ENCODE assay signal across 8 cellular contexts in genomic region chr12:112939761-112940357, GRCh38. TPM values are rescaled to one million over a fixed set of nuclear protein-coding genes. Genes with fewer than 3 reads are reported as not detected.
DNase-seq lines count a peak whose midpoint lies in the region; ATAC-seq and TF ChIP-seq lines count a peak whose summit lies in the region.

No MANE protein-coding gene starts in this region.

- no peak overlapping the region for H4K8ac ChIP-seq in trophoblast cell (ENCODE audit: low read depth, low read length)

- H3K79me2 ChIP-seq in DND-41 (ENCODE audit: insufficient read depth, low read length) (0 out of 2 replicates have a peak, but pooled peaks cover 3% of the 10 kb centered on the region), Loucy (ENCODE audit: insufficient read depth, low read length) (peaks cover 23% of the 10 kb centered on the region), trophoblast cell (ENCODE audit: control insufficient read depth, insufficient read depth, low read length, poor library complexity) (no peaks in the 10 kb centered on the region)

- 21 to 28% methylated on average over 6 to 7 of the region's 7 CpGs for WGBS in esophagus squamous epithelium, 2 donors
- WGBS in trophoblast cell (ENCODE audit: extremely low coverage, insufficient coverage, insufficient read length): no CpG with 5 or more reads among the region's 7 CpGs

- H3K27ac ChIP-seq in DND-41 (ENCODE audit: low read length): peak overlapping the region; percentile 16; the same call in 1 of the 2 replicates
- H3K27ac ChIP-seq in esophagus squamous epithelium: peak overlapping the region in 2 of 4 donors; percentile 4 to 94
- H3K27ac ChIP-seq in trophoblast cell (ENCODE audit: low read depth, low read length): no peak overlapping the region

- peaks cover 20% of the 10 kb centered on the region for H3K36me3 ChIP-seq in DND-41 (ENCODE audit: insufficient read depth, low read length)
- peaks cover 5% of the 10 kb centered on the region; the same call in 1 of the 2 replicates for H3K36me3 ChIP-seq in Loucy (ENCODE audit: insufficient read depth, low read length)
- H3K36me3 ChIP-seq in esophagus squamous epithelium: peaks cover 0 to 39% (median 6%) of the 10 kb centered on the region in 3 donors
- H3K36me3 ChIP-seq in trophoblast cell (ENCODE audit: control insufficient read depth in 1 of 2, insufficient read depth in 2 of 2, low read length in 2 of 2): no peaks in the 10 kb centered on the region

- no peak overlapping the region for H3K4ac ChIP-seq in trophoblast cell (ENCODE audit: low read depth, low read length)

- H3K9me2 ChIP-seq in Loucy (replicated peaks; ENCODE audit: low read depth, low read length): no peaks in the 10 kb centered on the region

- H2AK5ac ChIP-seq in trophoblast cell (ENCODE audit: low read length): no peak overlapping the region

- H3K4me3 ChIP-seq in DND-41 (ENCODE audit: low read depth in 1 of 2, low read length in 2 of 2): peak overlapping the region; percentile 51 to 80; a peak in 3 of 4 replicates
- H3K4me3 ChIP-seq in Loucy (ENCODE audit: low read length, poor library complexity, severe bottlenecking): peak overlapping the region; percentile 83
- peak overlapping the region in 3 of 4 donors; percentile 9 to 84 (median 15) for H3K4me3 ChIP-seq in esophagus squamous epithelium
- H3K4me3 ChIP-seq in trophoblast cell (ENCODE audit: low read depth, low read length): no peak overlapping the region

- no peak for TF ChIP-seq POLR2A in esophagus squamous epithelium (IDR thresholded peaks at IDR 0.05)

- no peaks in the 10 kb centered on the region for H3K9me3 ChIP-seq in DND-41 (ENCODE audit: insufficient read depth, low read length, severe bottlenecking)
- no peaks in the 10 kb centered on the region for H3K9me3 ChIP-seq in Loucy (ENCODE audit: insufficient read depth, low read depth, low read length)
- no peaks in the 10 kb centered on the region for H3K9me3 ChIP-seq in esophagus squamous epithelium
- no peaks in the 10 kb centered on the region for H3K9me3 ChIP-seq in trophoblast cell (ENCODE audit: insufficient read depth, low read depth, low read length)

- H3K4me1 ChIP-seq in DND-41 (ENCODE audit: insufficient read depth, low read length) (peaks cover 30% of the 10 kb centered on the region), Loucy (ENCODE audit: insufficient read depth, low read length, poor library complexity, severe bottlenecking) (peaks cover 38% of the 10 kb centered on the region), esophagus squamous epithelium (peaks cover 16 to 50% (median 30%) of the 10 kb centered on the region in 3 donors), trophoblast cell (ENCODE audit: control insufficient read depth in 1 of 2, insufficient read depth in 2 of 2, low read length in 2 of 2) (no peaks in the 10 kb centered on the region)

- H3K79me1 ChIP-seq in trophoblast cell (ENCODE audit: low read length): no peaks in the 10 kb centered on the region

- H2BK5ac ChIP-seq in trophoblast cell (ENCODE audit: low read depth, low read length, poor library complexity): no peak overlapping the region

- no peak overlapping the region for H4K91ac ChIP-seq in trophoblast cell (ENCODE audit: low read depth, low read length)

- ATAC-seq in DND-41 (ENCODE audit: insufficient read depth, low read depth) (peak; percentile 39; the same call in 2 of the 3 replicates), GM19351 (IDR thresholded peaks at IDR 0.05; ENCODE audit: unreplicated experiment) (peak; percentile 70), HG03280 (IDR thresholded peaks at IDR 0.05; ENCODE audit: unreplicated experiment) (no peak)

- H3K9ac ChIP-seq in DND-41 (ENCODE audit: low read depth, low read length) (peak overlapping the region; percentile 81), Loucy (ENCODE audit: low read depth, low read length, poor library complexity, severe bottlenecking) (peak overlapping the region; percentile 88), trophoblast cell (ENCODE audit: low read length) (no peak overlapping the region)

- peak overlapping the region; percentile 60 for H2AFZ ChIP-seq in DND-41 (ENCODE audit: low read depth, low read length)
- peak overlapping the region; percentile 71 for H2AFZ ChIP-seq in Loucy (ENCODE audit: low read length)
- no peak overlapping the region for H2AFZ ChIP-seq in trophoblast cell (ENCODE audit: insufficient read depth, low read length, poor library complexity)

- H3K27me3 ChIP-seq in DND-41 (ENCODE audit: insufficient read depth, low read length, poor library complexity): no peaks in the 10 kb centered on the region
- no peaks in the 10 kb centered on the region for H3K27me3 ChIP-seq in Loucy (ENCODE audit: insufficient read depth, low read length, poor library complexity, severe bottlenecking)
- H3K27me3 ChIP-seq in esophagus squamous epithelium: no peaks in the 10 kb centered on the region
- peaks cover 4% of the 10 kb centered on the region for H3K27me3 ChIP-seq in trophoblast cell (ENCODE audit: insufficient read depth, low read length)

- no peak overlapping the region for H3K23ac ChIP-seq in trophoblast cell (ENCODE audit: low read length)

- H3K18ac ChIP-seq in trophoblast cell (ENCODE audit: low read length): no peak overlapping the region

- no peak overlapping the region for H2BK12ac ChIP-seq in trophoblast cell (ENCODE audit: low read length)

- intact Hi-C loops in esophagus squamous epithelium (cut with DNase I): no loop called here

- TF ChIP-seq CTCF in DND-41 (IDR thresholded peaks at IDR 0.05; ENCODE audit: borderline replicate concordance, extremely low read depth, low read length, poor library complexity, severe bottlenecking) (no peak), Loucy (conservative IDR thresholded peaks at IDR 0.05; ENCODE audit: low read length) (no peak), esophagus squamous epithelium (IDR thresholded peaks at IDR 0.05) (no peak)

- DNase-seq in DND-41 (peak; percentile 27), esophagus squamous epithelium (lab: John Stamatoyannopoulos, UW) (no peak), trophoblast cell (no peak), SW480 (ENCODE audit: low spot score) (no peak), DMS153 (lab: John Stamatoyannopoulos, UW) (no peak)

- H4K20me1 ChIP-seq in DND-41 (ENCODE audit: insufficient read depth, low read length) (no peaks in the 10 kb centered on the region), Loucy (ENCODE audit: insufficient read depth, low read length, poor library complexity, severe bottlenecking) (no peaks in the 10 kb centered on the region)

- H3K14ac ChIP-seq in trophoblast cell (ENCODE audit: low read length): no peak overlapping the region

- peaks cover 6% of the 10 kb centered on the region; the same call in 1 of the 2 replicates for H3F3A ChIP-seq in Loucy (ENCODE audit: low read depth)

- no peak overlapping the region for H4K12ac ChIP-seq in trophoblast cell (ENCODE audit: low read depth, low read length)

- no peak overlapping the region for H2BK120ac ChIP-seq in trophoblast cell (ENCODE audit: insufficient read depth, low read length, poor library complexity)

- peak overlapping the region; percentile 80 for H3K4me2 ChIP-seq in DND-41 (ENCODE audit: insufficient read depth, low read length)
- H3K4me2 ChIP-seq in Loucy (ENCODE audit: low read depth, low read length, poor library complexity, severe bottlenecking): peak overlapping the region; percentile 94
- no peak overlapping the region for H3K4me2 ChIP-seq in trophoblast cell (ENCODE audit: low read length)

RNA-seq across cellular contexts. Expression of gene OAS3, which starts 1.6 kb away (rescaled TPM):
- 10 to 100 TPM; 25.2 to 40.0 (median 32.3) TPM for total RNA-seq in esophagus squamous epithelium
- 0.15 and 0.22 TPM in 2 replicates for polyA plus RNA-seq in trophoblast cell (2013)

RNA-seq across cellular contexts. Expression of gene OAS1, which starts 33.1 kb away (rescaled TPM):
- 100 to 1,000 TPM in 1 of 4 donors, 10 to 100 TPM in 3; 32.1 to 115 (median 50.8) TPM for total RNA-seq in esophagus squamous epithelium
- polyA plus RNA-seq in trophoblast cell (2013): 0.29 and 0.37 TPM in 2 replicates

RNA-seq across cellular contexts. Expression of gene OAS2, which starts 38.5 kb away (rescaled TPM):
- 10 to 100 TPM in 3 of 4 donors, 1 to 10 TPM in 1; 8.3 to 35.6 (median 10.9) TPM for total RNA-seq in esophagus squamous epithelium
- polyA plus RNA-seq in trophoblast cell (2013): 0.01 and 0.04 TPM in 2 replicates
